ENCODE assay signal across 8 cellular contexts in genomic region chr1:30823969-30824735, GRCh38.
A peak's percentile ranks its signal among the peaks of the same experiment; 100 is the strongest.
DNase-seq lines count a peak whose midpoint lies in the region; ATAC-seq and TF ChIP-seq lines count a peak whose summit lies in the region.

No MANE protein-coding gene starts in this region.

- H3K36me3 Mint-ChIP-seq in Calu3 (ENCODE audit: insufficient read depth, unreplicated experiment): peaks cover 14% of the 10 kb centered on the region

- H3K4me3 ChIP-seq in esophagus (ENCODE audit: low read depth in 1 of 2, low read length in 2 of 2): peak overlapping the region in 1 of 2 donors; percentile 22

- H3K27ac ChIP-seq in esophagus (ENCODE audit: low read depth in 2 of 2, low read length in 1 of 2): peak overlapping the region; percentile 83 to 90

- TF ChIP-seq CTCF in Calu3 (IDR thresholded peaks at IDR 0.05; ENCODE audit: unreplicated experiment): no peak

- peak; percentile 91 for ATAC-seq in GM21723 (IDR thresholded peaks at IDR 0.05; ENCODE audit: unreplicated experiment)

- H3K36me3 ChIP-seq in esophagus (ENCODE audit: control insufficient read depth in 2 of 2, insufficient read depth in 2 of 2, low read length in 1 of 2): no peaks in the 10 kb centered on the region

- CTCF ChIA-PET in Calu3 (lab: Charles Lee): interaction anchor here (0.5 to 3.0 kb wide), 7 partner anchors 14 to 238 kb away, joined by 3 to 9 read pairs (median 3); no protein-coding TSS in a partner anchor

- in situ Hi-C loops in KBM-7 (cut with MboI; ENCODE audit: low pct_unique_long_range_greater_than_20kb, low sequenced_read_pairs): no loop called here

- H3K9me3 ChIP-seq in esophagus (ENCODE audit: control insufficient read depth in 2 of 2, insufficient read depth in 1 of 2, low read depth in 1 of 2, low read length in 1 of 2): no peaks in the 10 kb centered on the region

- peaks cover 33% of the 10 kb centered on the region for H3K4me1 Mint-ChIP-seq in Calu3 (ENCODE audit: low read depth, unreplicated experiment)

- no peaks in the 10 kb centered on the region for H3K27me3 ChIP-seq in esophagus (ENCODE audit: control insufficient read depth in 1 of 2, insufficient read depth in 2 of 2, low read length in 2 of 2)

- peak overlapping the region; percentile 72 for H3K27ac Mint-ChIP-seq in Calu3 (ENCODE audit: unreplicated experiment)

- H3K9me3 Mint-ChIP-seq in Calu3 (ENCODE audit: low read depth, unreplicated experiment): no peaks in the 10 kb centered on the region

- DNase-seq in Calu3: peak; percentile 95
- peak; percentile 94 for DNase-seq in KBM-7
- peak; percentile 70 to 75 for DNase-seq in activated T-cell treated with anti-CD3 and anti-CD28 coated beads, Interleukin-2, amount 50 U/mL, for 48 hours
- DNase-seq in mucosa of gallbladder (ENCODE audit: low spot score): peak; percentile 96
- DNase-seq in stimulated activated CD8-positive, alpha-beta memory T cell treated with anti-CD3 and anti-CD28 coated beads, Interleukin-4, amount 100 ng/mL, for 24 hours (ENCODE audit: low read depth): peak; percentile 41

- intact Hi-C loops in Calu3 (cut with micrococcal nuclease; ENCODE audit: unreplicated experiment): no loop called here

- peaks cover 4 to 14% of the 10 kb centered on the region in 2 donors for H3K4me1 ChIP-seq in esophagus (ENCODE audit: control insufficient read depth in 2 of 2, insufficient read depth in 2 of 2, low read length in 1 of 2)

- peaks cover 17% of the 10 kb centered on the region for H3K27me3 Mint-ChIP-seq in Calu3 (ENCODE audit: unreplicated experiment)

- WGBS in esophagus, 2 donors: 0% methylated on average over 42 to 44 of the region's 44 CpGs

- H3K4me3 Mint-ChIP-seq in Calu3 (ENCODE audit: low read depth, unreplicated experiment): peak overlapping the region; percentile 72

- TSS peak; percentile 97 for BruUV-seq in Calu3 (replicated peaks; lab: Mats Ljungman, UMichigan)

TF ChIP-seq in PFSK-1, 5 proteins besides CTCF, POLR2A, EP300 and RAD21:
- TF ChIP-seq REST (IDR thresholded peaks at IDR 0.05; ENCODE audit: insufficient read depth in 1 of 2, low read depth in 2 of 2, low read length in 2 of 2) (peak in 1 of 2 experiments; percentile 43; a peak in 1 of 4 replicates), SIN3A (IDR thresholded peaks at IDR 0.05; ENCODE audit: borderline replicate concordance, insufficient read depth, low read length) (no peak), FOXP2 (optimal IDR thresholded peaks at IDR 0.05; ENCODE audit: borderline replicate concordance, extremely low read depth, extremely low read length, insufficient read depth) (peak; percentile 41), POLR2AphosphoS5 (IDR thresholded peaks at IDR 0.05; ENCODE audit: low read depth, low read length) (0 out of 2 replicates have a peak, but pooled peaks have one; percentile 48), TAF1 (IDR thresholded peaks at IDR 0.05; ENCODE audit: borderline replicate concordance, insufficient read depth, low read length) (no peak)

Comparison
In these comparisons a context has a peak if more than half of its experiments do, and no peak if none do; other contexts are left out.
1. DNase-seq: peak in every context shown above with its lines; median percentile 96 in mucosa of gallbladder; 95 in Calu3; 94 in KBM-7; 72 in activated T-cell treated with anti-CD3 and anti-CD28 coated beads, Interleukin-2, amount 50 U/mL, for 48 hours; 41 in stimulated activated CD8-positive, alpha-beta memory T cell treated with anti-CD3 and anti-CD28 coated beads, Interleukin-4, amount 100 ng/mL, for 24 hours.